Comparison of ENCODE assay signal across 36 cellular contexts in genomic region chr13:71033026-71033425, GRCh38.
"Had no signal": no experiment of that assay in that cellular context is flagged by ENCODE, and none has a peak within 500 bp of the region (broad histone marks: within the 10 kb centered on the region; RNA-seq: fewer than 3 reads in every experiment).

No MANE protein-coding gene starts in this region.

- H3K9me3 Mint-ChIP-seq: activated CD4-positive, alpha-beta T cell treated with anti-CD3 and anti-CD28 coated beads, Interleukin-2, amount 10 ng/mL, durations not matched to agents 24 days and 14 days; activated T-helper 1 cell treated with anti-CD3 and anti-CD28 coated beads, Interleukin-12 subunit alpha, Interleukin-12 subunit beta, Interleukin-2, Interleukin-4 antibody, amounts not matched to agents 30 ng/mL and 10 ng/mL and 1 ng/mL, durations not matched to agents 14 hours and 24 hours and 36 hours; T-helper 1 cell treated with Interleukin-12 subunit alpha and Interleukin-12 subunit beta and Interleukin-4 antibody, amounts not matched to agents 30 μg/mL and 1 μg/mL, for 36 hours had no signal

- H3K27ac ChIP-seq: adrenal gland, ascending aorta, breast epithelium, cardiac muscle cell, colonic mucosa, esophagus muscularis mucosa, foreskin keratinocyte, gastrocnemius medialis, WERI-Rb-1 had no signal

- H3K27me3 Mint-ChIP-seq: activated B cell treated with CpG ODN at 0.5 μM for 24 hours; activated CD4-positive, alpha-beta memory T cell treated with anti-CD3 and anti-CD28 coated beads for 36 hours; activated CD4-positive, alpha-beta T cell treated with anti-CD3 and anti-CD28 coated beads for 36 hours; activated CD4-positive, alpha-beta T cell treated with anti-CD3 and anti-CD28 coated beads, Interleukin-2, amount 10 ng/mL, durations not matched to agents 24 days and 14 days; activated CD8-positive, alpha-beta memory T cell treated with anti-CD3 and anti-CD28 coated beads, Interleukin-2, amount 10 ng/mL, durations not matched to agents 7 days and 5 days; activated naive CD4-positive, alpha-beta T cell treated with anti-CD3 and anti-CD28 coated beads, Interleukin-2, amount 50 U/mL, for 24 hours; activated naive CD8-positive, alpha-beta T cell treated with anti-CD3 and anti-CD28 coated beads for 36 hours; activated naive CD8-positive, alpha-beta T cell treated with anti-CD3 and anti-CD28 coated beads, Interleukin-2, amount 50 U/mL, for 24 hours; brain; T-cell had no signal

- H3K36me3 ChIP-seq: adrenal gland, ascending aorta, breast epithelium, cardiac muscle cell, colonic mucosa, esophagus muscularis mucosa, gastrocnemius medialis, WERI-Rb-1 had no signal

- H3K4me3 Mint-ChIP-seq: activated B cell treated with CpG ODN at 0.5 μM for 24 hours; activated CD4-positive, alpha-beta memory T cell treated with anti-CD3 and anti-CD28 coated beads for 36 hours; activated CD4-positive, alpha-beta T cell treated with anti-CD3 and anti-CD28 coated beads for 36 hours; activated CD4-positive, alpha-beta T cell treated with anti-CD3 and anti-CD28 coated beads, Interleukin-2, amount 10 ng/mL, durations not matched to agents 24 days and 14 days; activated CD8-positive, alpha-beta memory T cell treated with anti-CD3 and anti-CD28 coated beads, Interleukin-2, amount 10 ng/mL, durations not matched to agents 7 days and 5 days; activated CD8-positive, alpha-beta T cell treated with anti-CD3 and anti-CD28 coated beads, Interleukin-2, amount 10 ng/mL, durations not matched to agents 7 days and 5 days; activated naive CD4-positive, alpha-beta T cell treated with anti-CD3 and anti-CD28 coated beads for 36 hours; activated naive CD4-positive, alpha-beta T cell treated with anti-CD3 and anti-CD28 coated beads, Interleukin-2, amount 50 U/mL, for 24 hours; activated naive CD8-positive, alpha-beta T cell treated with anti-CD3 and anti-CD28 coated beads for 36 hours; activated naive CD8-positive, alpha-beta T cell treated with anti-CD3 and anti-CD28 coated beads, Interleukin-2, amount 50 U/mL, for 24 hours; activated T-helper 1 cell treated with anti-CD3 and anti-CD28 coated beads, Interleukin-12 subunit alpha, Interleukin-12 subunit beta, Interleukin-2, Interleukin-4 antibody, amounts not matched to agents 30 ng/mL and 10 ng/mL and 1 ng/mL, durations not matched to agents 14 hours and 24 hours and 36 hours; brain; T-cell; T-helper 1 cell treated with Interleukin-12 subunit alpha and Interleukin-12 subunit beta and Interleukin-4 antibody, amounts not matched to agents 30 μg/mL and 1 μg/mL, for 36 hours; T-helper 2 cell treated with Interferon-gamma antibody and Interleukin-4, amounts not matched to agents 5 μg/mL and 100 μg/mL, for 36 hours had no signal

- H3K27ac Mint-ChIP-seq: activated B cell treated with CpG ODN at 0.5 μM for 24 hours; activated CD4-positive, alpha-beta memory T cell treated with anti-CD3 and anti-CD28 coated beads for 36 hours; activated CD4-positive, alpha-beta T cell treated with anti-CD3 and anti-CD28 coated beads for 36 hours; activated CD4-positive, alpha-beta T cell treated with anti-CD3 and anti-CD28 coated beads, Interleukin-2, amount 10 ng/mL, durations not matched to agents 24 days and 14 days; activated CD8-positive, alpha-beta memory T cell treated with anti-CD3 and anti-CD28 coated beads, Interleukin-2, amount 10 ng/mL, durations not matched to agents 7 days and 5 days; activated CD8-positive, alpha-beta T cell treated with anti-CD3 and anti-CD28 coated beads, Interleukin-2, amount 10 ng/mL, durations not matched to agents 7 days and 5 days; activated naive CD4-positive, alpha-beta T cell treated with anti-CD3 and anti-CD28 coated beads for 36 hours; activated naive CD4-positive, alpha-beta T cell treated with anti-CD3 and anti-CD28 coated beads, Interleukin-2, amount 50 U/mL, for 24 hours; activated naive CD8-positive, alpha-beta T cell treated with anti-CD3 and anti-CD28 coated beads for 36 hours; activated naive CD8-positive, alpha-beta T cell treated with anti-CD3 and anti-CD28 coated beads, Interleukin-2, amount 50 U/mL, for 24 hours; activated T-helper 1 cell treated with anti-CD3 and anti-CD28 coated beads, Interleukin-12 subunit alpha, Interleukin-12 subunit beta, Interleukin-2, Interleukin-4 antibody, amounts not matched to agents 30 ng/mL and 10 ng/mL and 1 ng/mL, durations not matched to agents 14 hours and 24 hours and 36 hours; activated T-helper 2 cell treated with anti-CD3 and anti-CD28 coated beads, Interferon-gamma antibody, Interleukin-2, Interleukin-4, amounts not matched to agents 10 μg/mL and 5 μg/mL and 100 μg/mL, durations not matched to agents 14 hours and 24 hours and 36 hours; brain; T-cell; T-helper 1 cell treated with Interleukin-12 subunit alpha and Interleukin-12 subunit beta and Interleukin-4 antibody, amounts not matched to agents 30 μg/mL and 1 μg/mL, for 36 hours; T-helper 2 cell treated with Interferon-gamma antibody and Interleukin-4, amounts not matched to agents 5 μg/mL and 100 μg/mL, for 36 hours had no signal

- H3K36me3 Mint-ChIP-seq: activated CD4-positive, alpha-beta memory T cell treated with anti-CD3 and anti-CD28 coated beads for 36 hours; activated CD8-positive, alpha-beta memory T cell treated with anti-CD3 and anti-CD28 coated beads, Interleukin-2, amount 10 ng/mL, durations not matched to agents 7 days and 5 days; activated naive CD4-positive, alpha-beta T cell treated with anti-CD3 and anti-CD28 coated beads, Interleukin-2, amount 50 U/mL, for 24 hours; activated naive CD8-positive, alpha-beta T cell treated with anti-CD3 and anti-CD28 coated beads for 36 hours; T-cell had no signal

- H3K4me1 ChIP-seq: adrenal gland, ascending aorta, breast epithelium, colonic mucosa, esophagus muscularis mucosa, foreskin keratinocyte, gastrocnemius medialis had no signal

- H3K9me3 ChIP-seq: adrenal gland, ascending aorta, colonic mucosa, gastrocnemius medialis had no signal

- ATAC-seq: activated CD4-positive, alpha-beta T cell treated with anti-CD3 and anti-CD28 coated beads for 36 hours; activated CD4-positive, CD25-positive, alpha-beta regulatory T cell treated with anti-CD3 and anti-CD28 coated beads, Interleukin-2, amount 50 U/mL, for 24 hours; activated CD8-positive, alpha-beta memory T cell treated with anti-CD3 and anti-CD28 coated beads, Interleukin-2, amount 10 ng/mL, durations not matched to agents 7 days and 5 days; activated CD8-positive, alpha-beta T cell treated with anti-CD3 and anti-CD28 coated beads, Interleukin-2, amount 10 ng/mL, durations not matched to agents 7 days and 5 days; activated naive CD8-positive, alpha-beta T cell treated with anti-CD3 and anti-CD28 coated beads, Interleukin-2, amount 50 U/mL, for 24 hours; foreskin keratinocyte; gastrocnemius medialis; T-cell had no signal

- H3K4me1 Mint-ChIP-seq: activated B cell treated with CpG ODN at 0.5 μM for 24 hours; activated CD4-positive, alpha-beta T cell treated with anti-CD3 and anti-CD28 coated beads for 36 hours; activated CD4-positive, alpha-beta T cell treated with anti-CD3 and anti-CD28 coated beads, Interleukin-2, amount 10 ng/mL, durations not matched to agents 24 days and 14 days; activated CD8-positive, alpha-beta memory T cell treated with anti-CD3 and anti-CD28 coated beads, Interleukin-2, amount 10 ng/mL, durations not matched to agents 7 days and 5 days; activated naive CD4-positive, alpha-beta T cell treated with anti-CD3 and anti-CD28 coated beads, Interleukin-2, amount 50 U/mL, for 24 hours; activated naive CD8-positive, alpha-beta T cell treated with anti-CD3 and anti-CD28 coated beads for 36 hours; activated naive CD8-positive, alpha-beta T cell treated with anti-CD3 and anti-CD28 coated beads, Interleukin-2, amount 50 U/mL, for 24 hours; brain; T-cell had no signal

- DNase-seq: activated B cell treated with CpG ODN at 0.5 μM for 24 hours; activated CD4-positive, alpha-beta memory T cell treated with anti-CD3 and anti-CD28 coated beads for 36 hours; activated CD4-positive, alpha-beta T cell treated with anti-CD3 and anti-CD28 coated beads for 36 hours; activated CD4-positive, alpha-beta T cell treated with anti-CD3 and anti-CD28 coated beads, Interleukin-2, amount 10 ng/mL, durations not matched to agents 24 days and 14 days; activated CD8-positive, alpha-beta memory T cell treated with anti-CD3 and anti-CD28 coated beads, Interleukin-2, amount 10 ng/mL, durations not matched to agents 7 days and 5 days; activated CD8-positive, alpha-beta memory T cell treated with anti-CD3 and anti-CD28 coated beads, Interleukin-2, amount 50 U/mL, for 4 hours; activated CD8-positive, alpha-beta T cell treated with anti-CD3 and anti-CD28 coated beads, Interleukin-2, amount 10 ng/mL, durations not matched to agents 7 days and 5 days; activated effector memory CD4-positive, alpha-beta T cell treated with anti-CD3 and anti-CD28 coated beads, Interleukin-2, amount 50 U/mL, for 16 hours; activated naive CD4-positive, alpha-beta T cell treated with anti-CD3 and anti-CD28 coated beads for 36 hours; activated naive CD8-positive, alpha-beta T cell treated with anti-CD3 and anti-CD28 coated beads for 36 hours; activated naive CD8-positive, alpha-beta T cell treated with anti-CD3 and anti-CD28 coated beads, Interleukin-2, amount 50 U/mL, for 24 hours; activated T-cell treated with anti-CD3 and anti-CD28 coated beads, Interleukin-2, amount 50 U/mL, for 1 hour; activated T-cell treated with anti-CD3 and anti-CD28 coated beads, Interleukin-2, amount 50 U/mL, for 48 hours; adrenal gland; amygdala; central memory CD4-positive, alpha-beta T cell; cerebellar nuclear complex; colonic mucosa; effector CD8-positive, alpha-beta T cell; foreskin keratinocyte; gastrocnemius medialis; SW 1271; T-cell; T1000; WERI-Rb-1 had no signal

- H3K27me3 ChIP-seq: adrenal gland, ascending aorta, breast epithelium, cardiac muscle cell, colonic mucosa, esophagus muscularis mucosa, foreskin keratinocyte, gastrocnemius medialis had no signal

- H3K4me3 ChIP-seq: adrenal gland, ascending aorta, breast epithelium, cardiac muscle cell, colonic mucosa, esophagus muscularis mucosa, gastrocnemius medialis had no signal
